Comparison of ENCODE assay signal across 39 cellular contexts in genomic region chr12:34371050-34371449, GRCh38.
"Had no signal": no experiment of that assay in that cellular context is flagged by ENCODE, and none has a peak within 500 bp of the region (broad histone marks: within the 10 kb centered on the region; RNA-seq: fewer than 3 reads in every experiment).

No MANE protein-coding gene starts in this region.

- H3K27me3 Mint-ChIP-seq: activated naive CD4-positive, alpha-beta T cell treated with anti-CD3 and anti-CD28 coated beads, Interleukin-2, amount 10 ng/mL, durations not matched to agents 7 days and 5 days; activated naive CD4-positive, alpha-beta T cell treated with anti-CD3 and anti-CD28 coated beads, Interleukin-2, amount 50 U/mL, for 24 hours; activated naive CD8-positive, alpha-beta T cell; activated naive CD8-positive, alpha-beta T cell treated with anti-CD3 and anti-CD28 coated beads for 36 hours; activated naive CD8-positive, alpha-beta T cell treated with anti-CD3 and anti-CD28 coated beads, Interleukin-2, amount 10 ng/mL, durations not matched to agents 7 days and 5 days; activated naive CD8-positive, alpha-beta T cell treated with anti-CD3 and anti-CD28 coated beads, Interleukin-2, amount 50 U/mL, for 24 hours; activated T-cell treated with anti-CD3 and anti-CD28 coated beads, Interleukin-2, amount 50 U/mL, for 24 hours; activated T-helper 17 cell treated with anti-CD3 and anti-CD28 coated beads, Interleukin-2, amount 50 U/mL, for 72 hours; central memory CD8-positive, alpha-beta T cell had no signal

- ATAC-seq: activated naive CD4-positive, alpha-beta T cell treated with anti-CD3 and anti-CD28 coated beads, Interleukin-2, amount 50 U/mL, for 72 hours; activated naive CD8-positive, alpha-beta T cell treated with anti-CD3 and anti-CD28 coated beads, Interleukin-2, amount 50 U/mL, for 24 hours; activated T-cell treated with anti-CD3 and anti-CD28 coated beads, Interleukin-2, amount 50 U/mL, for 4 hours; activated T-cell treated with anti-CD3 and anti-CD28 coated beads, Interleukin-2, amount 50 U/mL, for 72 hours; activated T-helper 17 cell treated with anti-CD3 and anti-CD28 coated beads, Interleukin-2, amount 50 U/mL, for 72 hours; body of pancreas had no signal

- FAIRE-seq: astrocyte, bronchial epithelial cell had no signal

- H3K27ac Mint-ChIP-seq: activated naive CD4-positive, alpha-beta T cell treated with anti-CD3 and anti-CD28 coated beads for 36 hours; activated naive CD4-positive, alpha-beta T cell treated with anti-CD3 and anti-CD28 coated beads, Interleukin-2, amount 10 ng/mL, durations not matched to agents 7 days and 5 days; activated naive CD4-positive, alpha-beta T cell treated with anti-CD3 and anti-CD28 coated beads, Interleukin-2, amount 50 U/mL, for 24 hours; activated naive CD4-positive, alpha-beta T cell treated with anti-CD3 and anti-CD28 coated beads, Interleukin-2, amount 50 U/mL, for 72 hours; activated naive CD8-positive, alpha-beta T cell; activated naive CD8-positive, alpha-beta T cell treated with anti-CD3 and anti-CD28 coated beads for 36 hours; activated naive CD8-positive, alpha-beta T cell treated with anti-CD3 and anti-CD28 coated beads, Interleukin-2, amount 10 ng/mL, durations not matched to agents 7 days and 5 days; activated naive CD8-positive, alpha-beta T cell treated with anti-CD3 and anti-CD28 coated beads, Interleukin-2, amount 50 U/mL, for 24 hours; activated T-cell treated with anti-CD3 and anti-CD28 coated beads, Interleukin-2, amount 50 U/mL, for 24 hours; activated T-cell treated with anti-CD3 and anti-CD28 coated beads, Interleukin-2, amount 50 U/mL, for 72 hours; activated T-helper 1 cell treated with anti-CD3 and anti-CD28 coated beads, Interleukin-12 subunit alpha, Interleukin-12 subunit beta, Interleukin-2, Interleukin-4 antibody, amounts not matched to agents 30 ng/mL and 10 ng/mL and 1 ng/mL, durations not matched to agents 14 hours and 24 hours and 36 hours; activated T-helper 17 cell treated with anti-CD3 and anti-CD28 coated beads, Interleukin-2, amount 50 U/mL, for 72 hours; activated T-helper 2 cell treated with anti-CD3 and anti-CD28 coated beads, Interferon-gamma antibody, Interleukin-2, Interleukin-4, amounts not matched to agents 10 μg/mL and 5 μg/mL and 100 μg/mL, durations not matched to agents 14 hours and 24 hours and 36 hours; brain had no signal

- H3K27ac ChIP-seq: adrenal gland, ascending aorta, body of pancreas, brain microvascular endothelial cell, breast epithelium, cardiac muscle cell had no signal

- H3K27me3 ChIP-seq: adrenal gland, ascending aorta, body of pancreas, brain microvascular endothelial cell, breast epithelium, cardiac muscle cell had no signal

- H3K9me3 ChIP-seq: adrenal gland had no signal

- H3K36me3 Mint-ChIP-seq: activated naive CD4-positive, alpha-beta T cell treated with anti-CD3 and anti-CD28 coated beads, Interleukin-2, amount 10 ng/mL, durations not matched to agents 7 days and 5 days; activated naive CD4-positive, alpha-beta T cell treated with anti-CD3 and anti-CD28 coated beads, Interleukin-2, amount 50 U/mL, for 24 hours; activated naive CD8-positive, alpha-beta T cell; activated naive CD8-positive, alpha-beta T cell treated with anti-CD3 and anti-CD28 coated beads, Interleukin-2, amount 10 ng/mL, durations not matched to agents 7 days and 5 days; brain had no signal

- H3K4me1 Mint-ChIP-seq: activated naive CD4-positive, alpha-beta T cell treated with anti-CD3 and anti-CD28 coated beads, Interleukin-2, amount 10 ng/mL, durations not matched to agents 7 days and 5 days; activated naive CD4-positive, alpha-beta T cell treated with anti-CD3 and anti-CD28 coated beads, Interleukin-2, amount 50 U/mL, for 24 hours; activated naive CD8-positive, alpha-beta T cell treated with anti-CD3 and anti-CD28 coated beads for 36 hours; activated naive CD8-positive, alpha-beta T cell treated with anti-CD3 and anti-CD28 coated beads, Interleukin-2, amount 10 ng/mL, durations not matched to agents 7 days and 5 days; activated naive CD8-positive, alpha-beta T cell treated with anti-CD3 and anti-CD28 coated beads, Interleukin-2, amount 50 U/mL, for 24 hours; activated T-helper 17 cell treated with anti-CD3 and anti-CD28 coated beads, Interleukin-2, amount 50 U/mL, for 72 hours; brain; central memory CD8-positive, alpha-beta T cell had no signal

- H3K4me1 ChIP-seq: adrenal gland, ascending aorta, body of pancreas, breast epithelium had no signal

- H3K4me3 ChIP-seq: adrenal gland, ascending aorta, body of pancreas, breast epithelium, cardiac muscle cell had no signal

- H3K4me3 Mint-ChIP-seq: activated naive CD4-positive, alpha-beta T cell treated with anti-CD3 and anti-CD28 coated beads for 36 hours; activated naive CD4-positive, alpha-beta T cell treated with anti-CD3 and anti-CD28 coated beads, Interleukin-2, amount 10 ng/mL, durations not matched to agents 7 days and 5 days; activated naive CD4-positive, alpha-beta T cell treated with anti-CD3 and anti-CD28 coated beads, Interleukin-2, amount 50 U/mL, for 24 hours; activated naive CD8-positive, alpha-beta T cell; activated naive CD8-positive, alpha-beta T cell treated with anti-CD3 and anti-CD28 coated beads for 36 hours; activated naive CD8-positive, alpha-beta T cell treated with anti-CD3 and anti-CD28 coated beads, Interleukin-2, amount 10 ng/mL, durations not matched to agents 7 days and 5 days; activated naive CD8-positive, alpha-beta T cell treated with anti-CD3 and anti-CD28 coated beads, Interleukin-2, amount 50 U/mL, for 24 hours; activated T-cell treated with anti-CD3 and anti-CD28 coated beads, Interleukin-2, amount 50 U/mL, for 24 hours; activated T-cell treated with anti-CD3 and anti-CD28 coated beads, Interleukin-2, amount 50 U/mL, for 4 hours; activated T-cell treated with anti-CD3 and anti-CD28 coated beads, Interleukin-2, amount 50 U/mL, for 72 hours; activated T-helper 1 cell treated with anti-CD3 and anti-CD28 coated beads, Interleukin-12 subunit alpha, Interleukin-12 subunit beta, Interleukin-2, Interleukin-4 antibody, amounts not matched to agents 30 ng/mL and 10 ng/mL and 1 ng/mL, durations not matched to agents 14 hours and 24 hours and 36 hours; activated T-helper 17 cell treated with anti-CD3 and anti-CD28 coated beads, Interleukin-2, amount 50 U/mL, for 72 hours; brain; central memory CD8-positive, alpha-beta T cell had no signal

- H3K9me3 Mint-ChIP-seq: activated naive CD4-positive, alpha-beta T cell treated with anti-CD3 and anti-CD28 coated beads, Interleukin-2, amount 50 U/mL, for 24 hours; activated naive CD8-positive, alpha-beta T cell treated with anti-CD3 and anti-CD28 coated beads, Interleukin-2, amount 50 U/mL, for 24 hours had no signal

- H3K36me3 ChIP-seq: adrenal gland, ascending aorta, brain microvascular endothelial cell, breast epithelium, cardiac muscle cell had no signal

- DNase-seq: activated effector memory CD4-positive, alpha-beta T cell treated with anti-CD3 and anti-CD28 coated beads, Interleukin-2, amount 50 U/mL, for 16 hours; activated effector memory CD4-positive, alpha-beta T cell treated with Interleukin-2 at 50 U/mL for 16 hours; activated gamma-delta T cell; activated gamma-delta T cell treated with Interleukin-2 at 50 U/mL for 16 hours; activated naive CD4-positive, alpha-beta T cell; activated naive CD4-positive, alpha-beta T cell treated with anti-CD3 and anti-CD28 coated beads for 36 hours; activated naive CD4-positive, alpha-beta T cell treated with anti-CD3 and anti-CD28 coated beads, Interleukin-2, amount 10 ng/mL, durations not matched to agents 7 days and 5 days; activated naive CD4-positive, alpha-beta T cell treated with anti-CD3 and anti-CD28 coated beads, Interleukin-2, amount 50 U/mL, for 16 hours; activated naive CD4-positive, alpha-beta T cell treated with Interleukin-2 at 50 U/mL for 16 hours; activated naive CD8-positive, alpha-beta T cell treated with anti-CD3 and anti-CD28 coated beads for 36 hours; activated naive CD8-positive, alpha-beta T cell treated with anti-CD3 and anti-CD28 coated beads, Interleukin-2, amount 10 ng/mL, durations not matched to agents 7 days and 5 days; activated naive CD8-positive, alpha-beta T cell treated with anti-CD3 and anti-CD28 coated beads, Interleukin-2, amount 50 U/mL, for 24 hours; activated T-cell treated with anti-CD3 and anti-CD28 coated beads, Interleukin-2, amount 50 U/mL, for 24 hours; activated T-cell treated with anti-CD3 and anti-CD28 coated beads, Interleukin-2, amount 50 U/mL, for 4 hours; activated T-cell treated with anti-CD3 and anti-CD28 coated beads, Interleukin-2, amount 50 U/mL, for 48 hours; activated T-cell treated with anti-CD3 and anti-CD28 coated beads, Interleukin-2, amount 50 U/mL, for 72 hours; adrenal gland; amniotic stem cell; amygdala; anterior cingulate cortex; aorta; body of pancreas; brain microvascular endothelial cell; caudate nucleus; central memory CD4-positive, alpha-beta T cell; cerebellar nuclear complex had no signal
